ENCODE assay signal across 1 cellular context in the genomic region with DNA sequence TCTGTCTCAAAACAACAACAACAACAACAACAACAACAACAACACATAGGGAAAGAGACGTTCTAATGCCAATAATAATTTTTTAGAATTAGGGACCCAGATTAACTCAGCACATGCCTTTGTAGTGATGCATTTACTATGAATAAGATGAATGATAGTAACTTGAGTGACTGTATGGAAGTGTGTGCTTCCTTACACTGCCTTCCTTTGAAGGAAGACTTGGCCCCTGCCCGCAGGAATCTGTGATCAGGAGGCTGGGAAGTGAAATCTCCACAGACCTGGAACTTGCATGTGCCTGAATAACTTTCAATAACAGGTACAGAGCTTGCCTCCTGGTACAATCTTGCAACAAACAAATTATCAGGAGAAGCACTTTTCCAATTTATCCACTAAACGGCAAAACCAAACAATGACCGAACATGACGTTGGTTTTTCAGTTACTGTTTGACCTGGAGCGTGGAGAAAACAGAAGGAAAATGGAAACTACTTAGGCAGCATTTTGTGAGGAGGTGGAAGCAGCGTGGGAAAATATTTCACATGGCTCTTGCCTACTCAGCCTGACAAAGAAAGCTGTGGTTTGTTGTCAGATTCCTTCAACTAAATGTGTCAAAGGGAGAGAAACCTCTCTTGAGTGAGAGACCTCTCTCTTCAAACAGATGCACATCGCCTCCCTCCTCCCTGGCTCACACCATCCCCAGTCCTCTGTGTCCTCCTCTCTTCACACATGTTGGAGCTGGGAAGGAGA.
TF ChIP-seq lines count a peak whose summit lies in the region.

No MANE protein-coding gene starts in this region.

TF ChIP-seq in H1, 55 proteins besides CTCF, POLR2A, EP300 and RAD21 (continued from another document):
- TF ChIP-seq, protein P1, sequence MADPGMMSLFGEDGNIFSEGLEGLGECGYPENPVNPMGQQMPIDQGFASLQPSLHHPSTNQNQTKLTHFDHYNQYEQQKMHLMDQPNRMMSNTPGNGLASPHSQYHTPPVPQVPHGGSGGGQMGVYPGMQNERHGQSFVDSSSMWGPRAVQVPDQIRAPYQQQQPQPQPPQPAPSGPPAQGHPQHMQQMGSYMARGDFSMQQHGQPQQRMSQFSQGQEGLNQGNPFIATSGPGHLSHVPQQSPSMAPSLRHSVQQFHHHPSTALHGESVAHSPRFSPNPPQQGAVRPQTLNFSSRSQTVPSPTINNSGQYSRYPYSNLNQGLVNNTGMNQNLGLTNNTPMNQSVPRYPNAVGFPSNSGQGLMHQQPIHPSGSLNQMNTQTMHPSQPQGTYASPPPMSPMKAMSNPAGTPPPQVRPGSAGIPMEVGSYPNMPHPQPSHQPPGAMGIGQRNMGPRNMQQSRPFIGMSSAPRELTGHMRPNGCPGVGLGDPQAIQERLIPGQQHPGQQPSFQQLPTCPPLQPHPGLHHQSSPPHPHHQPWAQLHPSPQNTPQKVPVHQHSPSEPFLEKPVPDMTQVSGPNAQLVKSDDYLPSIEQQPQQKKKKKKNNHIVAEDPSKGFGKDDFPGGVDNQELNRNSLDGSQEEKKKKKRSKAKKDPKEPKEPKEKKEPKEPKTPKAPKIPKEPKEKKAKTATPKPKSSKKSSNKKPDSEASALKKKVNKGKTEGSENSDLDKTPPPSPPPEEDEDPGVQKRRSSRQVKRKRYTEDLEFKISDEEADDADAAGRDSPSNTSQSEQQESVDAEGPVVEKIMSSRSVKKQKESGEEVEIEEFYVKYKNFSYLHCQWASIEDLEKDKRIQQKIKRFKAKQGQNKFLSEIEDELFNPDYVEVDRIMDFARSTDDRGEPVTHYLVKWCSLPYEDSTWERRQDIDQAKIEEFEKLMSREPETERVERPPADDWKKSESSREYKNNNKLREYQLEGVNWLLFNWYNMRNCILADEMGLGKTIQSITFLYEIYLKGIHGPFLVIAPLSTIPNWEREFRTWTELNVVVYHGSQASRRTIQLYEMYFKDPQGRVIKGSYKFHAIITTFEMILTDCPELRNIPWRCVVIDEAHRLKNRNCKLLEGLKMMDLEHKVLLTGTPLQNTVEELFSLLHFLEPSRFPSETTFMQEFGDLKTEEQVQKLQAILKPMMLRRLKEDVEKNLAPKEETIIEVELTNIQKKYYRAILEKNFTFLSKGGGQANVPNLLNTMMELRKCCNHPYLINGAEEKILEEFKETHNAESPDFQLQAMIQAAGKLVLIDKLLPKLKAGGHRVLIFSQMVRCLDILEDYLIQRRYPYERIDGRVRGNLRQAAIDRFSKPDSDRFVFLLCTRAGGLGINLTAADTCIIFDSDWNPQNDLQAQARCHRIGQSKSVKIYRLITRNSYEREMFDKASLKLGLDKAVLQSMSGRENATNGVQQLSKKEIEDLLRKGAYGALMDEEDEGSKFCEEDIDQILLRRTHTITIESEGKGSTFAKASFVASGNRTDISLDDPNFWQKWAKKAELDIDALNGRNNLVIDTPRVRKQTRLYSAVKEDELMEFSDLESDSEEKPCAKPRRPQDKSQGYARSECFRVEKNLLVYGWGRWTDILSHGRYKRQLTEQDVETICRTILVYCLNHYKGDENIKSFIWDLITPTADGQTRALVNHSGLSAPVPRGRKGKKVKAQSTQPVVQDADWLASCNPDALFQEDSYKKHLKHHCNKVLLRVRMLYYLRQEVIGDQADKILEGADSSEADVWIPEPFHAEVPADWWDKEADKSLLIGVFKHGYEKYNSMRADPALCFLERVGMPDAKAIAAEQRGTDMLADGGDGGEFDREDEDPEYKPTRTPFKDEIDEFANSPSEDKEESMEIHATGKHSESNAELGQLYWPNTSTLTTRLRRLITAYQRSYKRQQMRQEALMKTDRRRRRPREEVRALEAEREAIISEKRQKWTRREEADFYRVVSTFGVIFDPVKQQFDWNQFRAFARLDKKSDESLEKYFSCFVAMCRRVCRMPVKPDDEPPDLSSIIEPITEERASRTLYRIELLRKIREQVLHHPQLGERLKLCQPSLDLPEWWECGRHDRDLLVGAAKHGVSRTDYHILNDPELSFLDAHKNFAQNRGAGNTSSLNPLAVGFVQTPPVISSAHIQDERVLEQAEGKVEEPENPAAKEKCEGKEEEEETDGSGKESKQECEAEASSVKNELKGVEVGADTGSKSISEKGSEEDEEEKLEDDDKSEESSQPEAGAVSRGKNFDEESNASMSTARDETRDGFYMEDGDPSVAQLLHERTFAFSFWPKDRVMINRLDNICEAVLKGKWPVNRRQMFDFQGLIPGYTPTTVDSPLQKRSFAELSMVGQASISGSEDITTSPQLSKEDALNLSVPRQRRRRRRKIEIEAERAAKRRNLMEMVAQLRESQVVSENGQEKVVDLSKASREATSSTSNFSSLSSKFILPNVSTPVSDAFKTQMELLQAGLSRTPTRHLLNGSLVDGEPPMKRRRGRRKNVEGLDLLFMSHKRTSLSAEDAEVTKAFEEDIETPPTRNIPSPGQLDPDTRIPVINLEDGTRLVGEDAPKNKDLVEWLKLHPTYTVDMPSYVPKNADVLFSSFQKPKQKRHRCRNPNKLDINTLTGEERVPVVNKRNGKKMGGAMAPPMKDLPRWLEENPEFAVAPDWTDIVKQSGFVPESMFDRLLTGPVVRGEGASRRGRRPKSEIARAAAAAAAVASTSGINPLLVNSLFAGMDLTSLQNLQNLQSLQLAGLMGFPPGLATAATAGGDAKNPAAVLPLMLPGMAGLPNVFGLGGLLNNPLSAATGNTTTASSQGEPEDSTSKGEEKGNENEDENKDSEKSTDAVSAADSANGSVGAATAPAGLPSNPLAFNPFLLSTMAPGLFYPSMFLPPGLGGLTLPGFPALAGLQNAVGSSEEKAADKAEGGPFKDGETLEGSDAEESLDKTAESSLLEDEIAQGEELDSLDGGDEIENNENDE (IDR thresholded peaks at IDR 0.05; ENCODE audit: insufficient replicate concordance, low read length), result no peak
- no peak for TF ChIP-seq SIN3A (conservative IDR thresholded peaks at IDR 0.05 in 1 of 2, IDR thresholded peaks at IDR 0.05 in 1 of 2; ENCODE audit: low read depth in 1 of 2, low read length in 2 of 2)
- TF ChIP-seq FOSL1 (IDR thresholded peaks at IDR 0.05; ENCODE audit: insufficient read depth, low read depth, low read length), result no peak
- TF ChIP-seq, protein P2, sequence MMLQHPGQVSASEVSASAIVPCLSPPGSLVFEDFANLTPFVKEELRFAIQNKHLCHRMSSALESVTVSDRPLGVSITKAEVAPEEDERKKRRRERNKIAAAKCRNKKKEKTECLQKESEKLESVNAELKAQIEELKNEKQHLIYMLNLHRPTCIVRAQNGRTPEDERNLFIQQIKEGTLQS (IDR thresholded peaks at IDR 0.05; ENCODE audit: insufficient read depth, low read depth, low read length), result no peak
- TF ChIP-seq HDAC6 (IDR thresholded peaks at IDR 0.05; ENCODE audit: low read depth, low read length), result no peak
- TF ChIP-seq POLR2AphosphoS5 (IDR thresholded peaks at IDR 0.05; ENCODE audit: low read depth, low read length), result no peak
- TF ChIP-seq RFX5 (IDR thresholded peaks at IDR 0.05; ENCODE audit: borderline replicate concordance, low read depth, low read length), result no peak
- TF ChIP-seq RXRA (IDR thresholded peaks at IDR 0.05; ENCODE audit: insufficient read depth, low read depth, low read length), result no peak
- TF ChIP-seq HDAC2 (IDR thresholded peaks at IDR 0.05; ENCODE audit: borderline replicate concordance in 1 of 2, low read depth in 2 of 2, low read length in 2 of 2), result no peak
- no peak for TF ChIP-seq CREB1 (IDR thresholded peaks at IDR 0.05)
- TF ChIP-seq ZNF274 (IDR thresholded peaks at IDR 0.05; ENCODE audit: borderline replicate concordance, extremely low read depth, low read length), result no peak
- TF ChIP-seq CEBPB (IDR thresholded peaks at IDR 0.05; ENCODE audit: low read depth, low read length), result no peak
- TF ChIP-seq ATF2 (IDR thresholded peaks at IDR 0.05; ENCODE audit: low read length), result no peak
- no peak for TF ChIP-seq TEAD4 (IDR thresholded peaks at IDR 0.05; ENCODE audit: low read depth, low read length)
- TF ChIP-seq KDM5A (IDR thresholded peaks at IDR 0.05; ENCODE audit: low read length), result no peak
- TF ChIP-seq GABPA (IDR thresholded peaks at IDR 0.05; ENCODE audit: borderline replicate concordance, insufficient read depth, low read length), result no peak
- no peak for TF ChIP-seq CBX8 (IDR thresholded peaks at IDR 0.05; ENCODE audit: borderline replicate concordance, low read depth, low read length)
- TF ChIP-seq EGR1 (IDR thresholded peaks at IDR 0.05; ENCODE audit: borderline replicate concordance, low read depth, low read length), result no peak
